Comparison of ENCODE assay signal across 19 cellular contexts in the genomic region with DNA sequence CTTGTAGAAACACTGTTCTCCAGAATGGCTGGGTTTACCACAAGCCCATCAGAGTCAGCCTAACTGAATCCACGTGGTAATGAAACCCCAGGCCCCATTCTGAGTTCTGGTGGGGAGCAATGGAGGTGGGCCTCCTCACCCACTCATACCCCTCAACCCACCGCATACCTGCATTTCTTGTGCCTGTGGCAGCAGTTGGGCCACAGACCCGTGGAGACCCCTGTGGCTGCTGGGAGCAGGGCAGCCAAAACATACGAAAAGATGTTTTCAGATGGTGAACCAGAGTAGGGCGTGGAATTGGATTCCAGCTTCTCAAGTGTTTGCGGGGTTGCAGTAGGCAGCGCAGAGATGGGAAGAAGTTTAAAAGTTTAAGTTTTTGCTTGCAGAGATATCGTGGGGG. TPM values are rescaled to one million over a fixed set of nuclear protein-coding genes. Genes with fewer than 3 reads are reported as not detected.
DNase-seq lines count a peak whose midpoint lies in the region; ATAC-seq lines count a peak whose summit lies in the region.
"Had no signal": no experiment of that assay in that cellular context is flagged by ENCODE, and none has a peak within 500 bp of the region (broad histone marks: within the 10 kb centered on the region; RNA-seq: fewer than 3 reads in every experiment).

No MANE protein-coding gene starts in this region.

- no peak overlapping the region for H3K4me3 Mint-ChIP-seq in activated naive CD8-positive, alpha-beta T cell
- H3K4me3 Mint-ChIP-seq in activated naive CD8-positive, alpha-beta T cell treated with anti-CD3 and anti-CD28 coated beads for 36 hours, result no peak overlapping the region
- H3K4me3 Mint-ChIP-seq in T-helper 17 cell, result no peak overlapping the region
- H3K4me3 Mint-ChIP-seq: IgD-negative memory B cell had no signal

- H3K56ac ChIP-seq in mesendoderm (ENCODE audit: low read length), result no peak overlapping the region

- H3K36me3 ChIP-seq in mesendoderm (ENCODE audit: control insufficient read depth, insufficient read depth, low read length), result no peaks in the 10 kb centered on the region

- DNase-seq in activated naive CD8-positive, alpha-beta T cell treated with anti-CD3 and anti-CD28 coated beads for 36 hours, result no peak
- DNase-seq in T-helper 17 cell (no peak), mesendoderm (peak; percentile 16), superior temporal gyrus (ENCODE audit: extremely low spot score) (no peak), T-helper 2 cell (no peak), NCI-H2227 (lab: John Stamatoyannopoulos, UW; ENCODE audit: unreplicated experiment) (no peak)
- DNase-seq: DMS79; GOT3; MV-4-11; NCI-H1105 treated with DMSO at 0.1 percent for 48 hours; NCI-H2029 treated with DMSO at 0.1 percent for 48 hours; NCI-H345; NCI-H524; NCI-H774; NK-92 treated with Interleukin-12 subunit alpha and Interleukin-12 subunit beta, amount 100 ng/mL, for 24 hours had no signal

- no peak overlapping the region for H2BK15ac ChIP-seq in mesendoderm (replicated peaks; ENCODE audit: low read depth)

- H2BK5ac ChIP-seq in mesendoderm (ENCODE audit: low read length), result no peak overlapping the region

- H3K4me2 ChIP-seq in mesendoderm (ENCODE audit: low read length), result no peak overlapping the region

- H3K27me3 ChIP-seq in mesendoderm (ENCODE audit: insufficient read depth, low read length, poor library complexity), result no peaks in the 10 kb centered on the region

- no peaks in the 10 kb centered on the region for H3K79me2 ChIP-seq in mesendoderm (ENCODE audit: control insufficient read depth, insufficient read depth, low read length)

- H2AK5ac ChIP-seq in mesendoderm (ENCODE audit: low read length), result no peak overlapping the region

- H4K8ac ChIP-seq in mesendoderm (ENCODE audit: low read depth, low read length), result no peak overlapping the region

- H3K4me1 Mint-ChIP-seq in activated naive CD8-positive, alpha-beta T cell (ENCODE audit: low read depth), result peaks cover 68% of the 10 kb centered on the region
- H3K4me1 Mint-ChIP-seq in activated naive CD8-positive, alpha-beta T cell treated with anti-CD3 and anti-CD28 coated beads for 36 hours, result peaks cover 57% of the 10 kb centered on the region
- peaks cover 17% of the 10 kb centered on the region for H3K4me1 Mint-ChIP-seq in T-helper 17 cell
- H3K4me1 Mint-ChIP-seq: IgD-negative memory B cell had no signal

- H3K9me3 ChIP-seq in T-helper 17 cell (ENCODE audit: control insufficient read depth, low read length, poor library complexity, severe bottlenecking), result no peaks in the 10 kb centered on the region

- no peak overlapping the region for H3K4me3 ChIP-seq in mesendoderm (ENCODE audit: low read length)

- no peaks in the 10 kb centered on the region for H3K9me3 Mint-ChIP-seq in activated naive CD8-positive, alpha-beta T cell (ENCODE audit: low read depth)
- no peaks in the 10 kb centered on the region for H3K9me3 Mint-ChIP-seq in activated naive CD8-positive, alpha-beta T cell treated with anti-CD3 and anti-CD28 coated beads for 36 hours
- H3K9me3 Mint-ChIP-seq: IgD-negative memory B cell had no signal

- no peaks in the 10 kb centered on the region for H3K4me1 ChIP-seq in mesendoderm (ENCODE audit: control insufficient read depth, low read depth, low read length)

- H3K27ac Mint-ChIP-seq in activated naive CD8-positive, alpha-beta T cell, result peak overlapping the region; percentile 38
- H3K27ac Mint-ChIP-seq in activated naive CD8-positive, alpha-beta T cell treated with anti-CD3 and anti-CD28 coated beads for 36 hours, result no peak overlapping the region
- H3K27ac Mint-ChIP-seq in T-helper 17 cell, result peak overlapping the region; percentile 75
- H3K27ac Mint-ChIP-seq: IgD-negative memory B cell had no signal

- no peak overlapping the region for H3K4ac ChIP-seq in mesendoderm (ENCODE audit: low read depth, low read length)

- H3K18ac ChIP-seq in mesendoderm (ENCODE audit: low read length), result no peak overlapping the region

- H3K79me1 ChIP-seq in mesendoderm (ENCODE audit: low read length), result no peaks in the 10 kb centered on the region

- no peaks in the 10 kb centered on the region for H3K27me3 Mint-ChIP-seq in activated naive CD8-positive, alpha-beta T cell
- H3K27me3 Mint-ChIP-seq in activated naive CD8-positive, alpha-beta T cell treated with anti-CD3 and anti-CD28 coated beads for 36 hours, result no peaks in the 10 kb centered on the region
- H3K27me3 Mint-ChIP-seq in T-helper 17 cell, result no peaks in the 10 kb centered on the region

- no peak overlapping the region for H4K5ac ChIP-seq in mesendoderm (ENCODE audit: low read length)

- no peak overlapping the region for H3K23ac ChIP-seq in mesendoderm (ENCODE audit: low read length)

- H3K27ac ChIP-seq in mesendoderm (ENCODE audit: low read depth, low read length), result no peak overlapping the region
- H3K27ac ChIP-seq: C4-2B had no signal

- no CpG with 5 or more reads among the region's 8 CpGs for WGBS in mesendoderm (ENCODE audit: extremely low coverage, insufficient coverage, low lambda C conversion rate)

- ATAC-seq in T-helper 17 cell, result no peak
- ATAC-seq: SK-N-SH treated with all-trans-retinoic acid at 6 μM for 48 hours had no signal

- H3K36me3 Mint-ChIP-seq in activated naive CD8-positive, alpha-beta T cell, result peaks cover 16% of the 10 kb centered on the region
- peaks cover 14% of the 10 kb centered on the region for H3K36me3 Mint-ChIP-seq in activated naive CD8-positive, alpha-beta T cell treated with anti-CD3 and anti-CD28 coated beads for 36 hours
- H3K36me3 Mint-ChIP-seq in T-helper 17 cell (ENCODE audit: low read depth), result peaks cover 13% of the 10 kb centered on the region

- H2BK120ac ChIP-seq in mesendoderm (ENCODE audit: low read depth, low read length), result no peak overlapping the region

- no peak overlapping the region for H3K9ac ChIP-seq in mesendoderm (ENCODE audit: low read length)

RNA-seq across cellular contexts. Expression of a gene that starts 51.0 kb away (rescaled TPM):
- 10 to 100 TPM in 1 of 2 experiments, 1 to 10 TPM in 1; 9.6 to 10.2 TPM for total RNA-seq in activated naive CD8-positive, alpha-beta T cell treated with anti-CD3 and anti-CD28 coated beads for 36 hours
- 10 to 100 TPM; 61.7 to 79.5 TPM for total RNA-seq in T-helper 17 cell
- 25.4 TPM for polyA plus RNA-seq in mesendoderm (2013, experiment 1 of 2)
- polyA plus RNA-seq in mesendoderm (2013, experiment 2 of 2), result 26.4 TPM

Comparison
In these comparisons a context has a peak if more than half of its experiments do, and no peak if none do; other contexts are left out.
1. RNA of a gene that starts 51.0 kb away (total RNA-seq): 61.7 to 79.5 TPM in T-helper 17 cell; 9.6 to 10.2 TPM in activated naive CD8-positive, alpha-beta T cell treated with anti-CD3 and anti-CD28 coated beads for 36 hours; every median in the first group is over 4 times any median in the second.